ENCODE assay signal across 8 cellular contexts in genomic region chr19:45585158-45585577, GRCh38. TPM values are rescaled to one million over a fixed set of nuclear protein-coding genes. Genes with fewer than 3 reads are reported as not detected.
DNase-seq lines count a peak whose midpoint lies in the region; ATAC-seq and TF ChIP-seq lines count a peak whose summit lies in the region.

No MANE protein-coding gene starts in this region.

- intact Hi-C loops in activated T-helper 1 cell treated with anti-CD3 and anti-CD28 coated beads, Interleukin-12 subunit alpha, Interleukin-12 subunit beta, Interleukin-2, Interleukin-4 antibody, amounts not matched to agents 30 ng/mL and 10 ng/mL and 1 ng/mL, durations not matched to agents 14 hours and 24 hours and 36 hours (cut with micrococcal nuclease): loop anchor here (2.0 kb wide), 1 partner anchor 160 kb away; no protein-coding TSS in a partner anchor

- H3K4me3 Mint-ChIP-seq in activated T-helper 1 cell treated with anti-CD3 and anti-CD28 coated beads, Interleukin-12 subunit alpha, Interleukin-12 subunit beta, Interleukin-2, Interleukin-4 antibody, amounts not matched to agents 30 ng/mL and 10 ng/mL and 1 ng/mL, durations not matched to agents 14 hours and 24 hours and 36 hours: peak overlapping the region; percentile 95
- peak overlapping the region; percentile 77 for H3K4me3 Mint-ChIP-seq in stimulated activated memory B cell treated with anti-CD40 and anti-IgM and Interleukin-4, amounts not matched to agents 10 μg/mL and 1 μg/mL and 100 μg/mL, for 72 hours

- peak overlapping the region; percentile 96 for H3K27ac Mint-ChIP-seq in activated T-helper 1 cell treated with anti-CD3 and anti-CD28 coated beads, Interleukin-12 subunit alpha, Interleukin-12 subunit beta, Interleukin-2, Interleukin-4 antibody, amounts not matched to agents 30 ng/mL and 10 ng/mL and 1 ng/mL, durations not matched to agents 14 hours and 24 hours and 36 hours
- peak overlapping the region; percentile 90 for H3K27ac Mint-ChIP-seq in stimulated activated memory B cell treated with anti-CD40 and anti-IgM and Interleukin-4, amounts not matched to agents 10 μg/mL and 1 μg/mL and 100 μg/mL, for 72 hours

- DNase-seq in HFF-Myc (ENCODE audit: extremely low read depth, low read depth) (no peak), OCI-M1 (lab: John Stamatoyannopoulos, UW) (no peak), amniotic stem cell (lab: John Stamatoyannopoulos, UW) (no peak)
- no peak for DNase-seq in activated T-helper 1 cell treated with anti-CD3 and anti-CD28 coated beads, Interleukin-12 subunit alpha, Interleukin-12 subunit beta, Interleukin-2, Interleukin-4 antibody, amounts not matched to agents 30 ng/mL and 10 ng/mL and 1 ng/mL, durations not matched to agents 14 hours and 24 hours and 36 hours (ENCODE audit: low spot score)
- no peak for DNase-seq in stimulated activated CD4-positive, alpha-beta T cell treated with anti-CD3 and anti-CD28 coated beads, Interleukin-1b, Interleukin-23, amount 100 ng/mL, for 48 hours

- H3K4me3 ChIP-seq in HFF-Myc (replicated peaks; ENCODE audit: low read depth, low read length): peak overlapping the region; percentile 88
- peak overlapping the region; percentile 89 for H3K4me3 ChIP-seq in iPS-11a (ENCODE audit: low read depth, low read length)

- peaks cover 25% of the 10 kb centered on the region for H3K36me3 Mint-ChIP-seq in activated T-helper 1 cell treated with anti-CD3 and anti-CD28 coated beads, Interleukin-12 subunit alpha, Interleukin-12 subunit beta, Interleukin-2, Interleukin-4 antibody, amounts not matched to agents 30 ng/mL and 10 ng/mL and 1 ng/mL, durations not matched to agents 14 hours and 24 hours and 36 hours (ENCODE audit: low read depth)
- H3K36me3 Mint-ChIP-seq in stimulated activated memory B cell treated with anti-CD40 and anti-IgM and Interleukin-4, amounts not matched to agents 10 μg/mL and 1 μg/mL and 100 μg/mL, for 72 hours: peaks cover 5% of the 10 kb centered on the region

- ATAC-seq in stimulated activated memory B cell treated with anti-CD40 and anti-IgM and Interleukin-4, amounts not matched to agents 10 μg/mL and 1 μg/mL and 100 μg/mL, for 72 hours: no peak
- ATAC-seq in GM19328 (IDR thresholded peaks at IDR 0.05; ENCODE audit: unreplicated experiment): no peak

- TF ChIP-seq CTCF in HFF-Myc (IDR thresholded peaks at IDR 0.05; ENCODE audit: low read depth, low read length, missing control alignments): no peak

- H3K4me1 Mint-ChIP-seq in activated T-helper 1 cell treated with anti-CD3 and anti-CD28 coated beads, Interleukin-12 subunit alpha, Interleukin-12 subunit beta, Interleukin-2, Interleukin-4 antibody, amounts not matched to agents 30 ng/mL and 10 ng/mL and 1 ng/mL, durations not matched to agents 14 hours and 24 hours and 36 hours (ENCODE audit: low read depth): peaks cover 16% of the 10 kb centered on the region
- H3K4me1 Mint-ChIP-seq in stimulated activated memory B cell treated with anti-CD40 and anti-IgM and Interleukin-4, amounts not matched to agents 10 μg/mL and 1 μg/mL and 100 μg/mL, for 72 hours: peaks cover 20% of the 10 kb centered on the region

- peaks cover 3% of the 10 kb centered on the region for H3K27me3 Mint-ChIP-seq in activated T-helper 1 cell treated with anti-CD3 and anti-CD28 coated beads, Interleukin-12 subunit alpha, Interleukin-12 subunit beta, Interleukin-2, Interleukin-4 antibody, amounts not matched to agents 30 ng/mL and 10 ng/mL and 1 ng/mL, durations not matched to agents 14 hours and 24 hours and 36 hours (ENCODE audit: insufficient read depth)
- H3K27me3 Mint-ChIP-seq in stimulated activated memory B cell treated with anti-CD40 and anti-IgM and Interleukin-4, amounts not matched to agents 10 μg/mL and 1 μg/mL and 100 μg/mL, for 72 hours: peaks cover 12% of the 10 kb centered on the region

- H3K9me3 Mint-ChIP-seq in activated T-helper 1 cell treated with anti-CD3 and anti-CD28 coated beads, Interleukin-12 subunit alpha, Interleukin-12 subunit beta, Interleukin-2, Interleukin-4 antibody, amounts not matched to agents 30 ng/mL and 10 ng/mL and 1 ng/mL, durations not matched to agents 14 hours and 24 hours and 36 hours: no peaks in the 10 kb centered on the region
- H3K9me3 Mint-ChIP-seq in stimulated activated memory B cell treated with anti-CD40 and anti-IgM and Interleukin-4, amounts not matched to agents 10 μg/mL and 1 μg/mL and 100 μg/mL, for 72 hours: no peaks in the 10 kb centered on the region

RNA-seq across cellular contexts. Expression of gene OPA3, which starts 0.6 kb away (rescaled TPM):
- total RNA-seq in activated T-helper 1 cell treated with anti-CD3 and anti-CD28 coated beads, Interleukin-12 subunit alpha, Interleukin-12 subunit beta, Interleukin-2, Interleukin-4 antibody, amounts not matched to agents 30 ng/mL and 10 ng/mL and 1 ng/mL, durations not matched to agents 14 hours and 24 hours and 36 hours: 12.1 and 16.2 TPM in 2 replicates

RNA-seq across cellular contexts. Expression of gene GPR4, which starts 16.8 kb away (rescaled TPM):
- not detected in 2 replicates for total RNA-seq in activated T-helper 1 cell treated with anti-CD3 and anti-CD28 coated beads, Interleukin-12 subunit alpha, Interleukin-12 subunit beta, Interleukin-2, Interleukin-4 antibody, amounts not matched to agents 30 ng/mL and 10 ng/mL and 1 ng/mL, durations not matched to agents 14 hours and 24 hours and 36 hours

RNA-seq across cellular contexts. Expression of gene EML2, which starts 54.0 kb away (rescaled TPM):
- total RNA-seq in activated T-helper 1 cell treated with anti-CD3 and anti-CD28 coated beads, Interleukin-12 subunit alpha, Interleukin-12 subunit beta, Interleukin-2, Interleukin-4 antibody, amounts not matched to agents 30 ng/mL and 10 ng/mL and 1 ng/mL, durations not matched to agents 14 hours and 24 hours and 36 hours: 148 and 152 TPM in 2 replicates
